23 cellular contexts compared by ENCODE assay signal in the genomic region with DNA sequence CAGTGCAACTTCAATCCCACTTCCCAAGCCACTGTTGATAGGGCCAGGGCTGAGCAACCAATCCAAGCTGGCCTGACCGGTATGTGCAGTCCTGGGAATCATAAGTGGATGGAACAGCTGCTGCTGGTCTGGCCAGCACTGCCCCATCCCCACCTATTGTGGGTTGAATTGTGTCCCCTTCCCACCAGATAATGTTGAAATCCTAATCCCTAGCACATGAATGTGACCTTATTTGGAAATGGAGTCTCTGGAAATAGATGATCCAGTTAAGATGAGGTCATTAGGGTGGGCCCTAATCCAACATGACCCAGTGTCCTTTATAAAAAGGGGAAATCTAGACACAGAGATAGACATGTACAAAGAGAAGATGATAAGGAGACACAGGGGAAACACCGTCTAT. TPM values are rescaled to one million over a fixed set of nuclear protein-coding genes. Genes with fewer than 3 reads are reported as not detected.
A peak's percentile ranks its signal among the peaks of the same experiment; 100 is the strongest.
DNase-seq lines count a peak whose midpoint lies in the region; ATAC-seq and TF ChIP-seq lines count a peak whose summit lies in the region.
"Had no signal": no experiment of that assay in that cellular context is flagged by ENCODE, and none has a peak within 500 bp of the region (broad histone marks: within the 10 kb centered on the region; RNA-seq: fewer than 3 reads in every experiment).

No MANE protein-coding gene starts in this region.

- H3K4me3 ChIP-seq in coronary artery (no peak overlapping the region), left lung (no peak overlapping the region), upper lobe of right lung (no peak overlapping the region)
- H3K4me3 ChIP-seq: dorsolateral prefrontal cortex, K562, SK-N-MC, suprapubic skin had no signal

- peaks cover 0 to 6% of the 10 kb centered on the region in 2 donors for H3K4me1 ChIP-seq in left lung
- H3K4me1 ChIP-seq in upper lobe of right lung = no peaks in the 10 kb centered on the region
- H3K4me1 ChIP-seq: suprapubic skin had no signal

- peak; percentile 50 for DNase-seq in NCI-H82 treated with DMSO at 0.1 percent for 48 hours (lab: John Stamatoyannopoulos, UW; ENCODE audit: unreplicated experiment)
- no peak for DNase-seq in coronary artery (ENCODE audit: low spot score)
- no peak for DNase-seq in left lung
- DNase-seq in upper lobe of right lung = no peak
- no peak for DNase-seq in GDM1 (lab: John Stamatoyannopoulos, UW)
- no peak for DNase-seq in HUDEP-2 (lab: John Stamatoyannopoulos, UW; ENCODE audit: unreplicated experiment in 76 of 76)
- DNase-seq: activated CD4-positive, alpha-beta T cell treated with anti-CD3 and anti-CD28 coated beads, Interleukin-2, amount 10 ng/mL, durations not matched to agents 24 days and 14 days; activated naive CD4-positive, alpha-beta T cell treated with anti-CD3 and anti-CD28 coated beads, Interleukin-2, amount 10 ng/mL, durations not matched to agents 7 days and 5 days; central memory CD4-positive, alpha-beta T cell; dorsolateral prefrontal cortex; foreskin fibroblast; mesendoderm; MM.1S; natural killer cell; NCI-H1417 treated with DMSO at 0.1 percent for 48 hours; NCI-H2107; stimulated activated CD4-positive, alpha-beta T cell treated with anti-CD3 and anti-CD28 coated beads, Interleukin-4, amount 100 ng/mL, for 1 hour; stimulated activated naive B cell treated with anti-CD40 and anti-IgM and Interleukin-4, amounts not matched to agents 10 μg/mL and 1 μg/mL and 100 μg/mL, for 72 hours; T-helper 2 cell had no signal

- H3K27me3 ChIP-seq in left lung = no peaks in the 10 kb centered on the region
- no peaks in the 10 kb centered on the region for H3K27me3 ChIP-seq in upper lobe of right lung
- H3K27me3 ChIP-seq: dorsolateral prefrontal cortex, suprapubic skin had no signal

- H3K9me3 ChIP-seq in left lung (no peaks in the 10 kb centered on the region), upper lobe of right lung (no peaks in the 10 kb centered on the region)
- H3K9me3 ChIP-seq: suprapubic skin had no signal

- H3K27ac ChIP-seq in coronary artery (peak overlapping the region; percentile 56 to 65), left lung (no peak overlapping the region), upper lobe of right lung (no peak overlapping the region)
- H3K27ac ChIP-seq: dorsolateral prefrontal cortex, SK-N-MC, suprapubic skin had no signal

- H3K36me3 ChIP-seq in left lung = no peaks in the 10 kb centered on the region
- H3K36me3 ChIP-seq in upper lobe of right lung = no peaks in the 10 kb centered on the region
- H3K36me3 ChIP-seq: suprapubic skin had no signal

- intact Hi-C loops in left lung (cut with DNase I) (no loop called here), upper lobe of right lung (cut with DNase I) (no loop called here)

- TF ChIP-seq CTCF in coronary artery (IDR thresholded peaks at IDR 0.05) (no peak), left lung (IDR thresholded peaks at IDR 0.05) (no peak), upper lobe of right lung (IDR thresholded peaks at IDR 0.05) (no peak)

- peak; percentile 61 for ATAC-seq in left lung
- ATAC-seq in upper lobe of right lung = peak; percentile 40
- no peak for ATAC-seq in GM21367 (IDR thresholded peaks at IDR 0.05; ENCODE audit: unreplicated experiment)
- ATAC-seq: K562; natural killer cell; stimulated activated naive B cell treated with anti-CD40 and anti-IgM and Interleukin-4, amounts not matched to agents 10 μg/mL and 1 μg/mL and 100 μg/mL, for 72 hours had no signal

RNA-seq across cellular contexts. Expression of gene PDIA5, which starts 13.7 kb away (rescaled TPM):
- 10 to 100 TPM; 30.3 to 44.8 TPM for total RNA-seq in left lung
- total RNA-seq in upper lobe of right lung = 33.6 TPM

RNA-seq across cellular contexts. Expression of gene SEMA5B, which starts 25.5 kb away (rescaled TPM):
- total RNA-seq in left lung (under 1 TPM; 0.61 to 0.89 TPM), upper lobe of right lung (2.3 TPM)
- total RNA-seq: activated CD4-positive, alpha-beta T cell treated with anti-CD3 and anti-CD28 coated beads, Interleukin-2, amount 10 ng/mL, durations not matched to agents 24 days and 14 days; K562 had no signal

Comparison
In these comparisons a context has a peak if more than half of its experiments do, and no peak if none do; other contexts are left out.
1. H3K27ac ChIP-seq: peak in coronary artery (2 of 2); none in left lung (0 of 2) and upper lobe of right lung (single experiment).